Comparison of ENCODE assay signal across 7 cellular contexts in genomic region chr9:10104796-10105195, GRCh38.
"Had no signal": no experiment of that assay in that cellular context is flagged by ENCODE, and none has a peak within 500 bp of the region (broad histone marks: within the 10 kb centered on the region; RNA-seq: fewer than 3 reads in every experiment).

No MANE protein-coding gene starts in this region.

- H3K4me3 ChIP-seq: K562 had no signal

- H3K27ac ChIP-seq: HL-60 had no signal

- FAIRE-seq: HepG2, HTR-8/SVneo, K562 had no signal

- ATAC-seq: HepG2, K562 had no signal

- DNase-seq: IMR-90, KBM-7, KG1 had no signal
